In the genomic region with DNA sequence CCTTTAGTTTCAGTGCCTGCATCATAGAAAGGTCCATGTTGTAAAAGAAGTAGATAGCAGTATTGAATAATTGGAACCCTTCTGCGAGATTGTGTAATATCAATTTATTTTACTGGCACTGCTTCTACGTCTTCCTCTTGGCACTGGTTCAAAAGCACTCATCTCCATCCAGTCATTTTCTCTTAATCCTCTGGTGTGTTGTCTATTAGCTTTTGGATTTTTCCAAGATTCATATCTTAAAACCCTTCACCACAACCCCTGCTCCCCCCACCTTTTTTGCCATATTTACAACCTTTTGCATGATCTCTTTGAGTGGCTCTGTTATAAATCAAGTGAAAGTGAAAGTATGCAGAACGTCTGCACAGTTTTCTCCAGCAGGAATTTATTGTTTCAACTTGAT, we compare ENCODE assay signal across 8 cellular contexts.
DNase-seq lines count a peak whose midpoint lies in the region; ATAC-seq, FAIRE-seq and TF ChIP-seq lines count a peak whose summit lies in the region.

No MANE protein-coding gene starts in this region.

- in situ Hi-C loops in K562 (cut with MboI) = no loop called here

- H3K27me3 ChIP-seq in K562 (ENCODE audit: control insufficient read depth in 2 of 2, insufficient read depth in 2 of 2, low read length in 2 of 2) (no peaks in the 10 kb centered on the region), muscle layer of duodenum (ENCODE audit: low read depth, low read length) (no peaks in the 10 kb centered on the region)

- H3K9me1 ChIP-seq in K562 (ENCODE audit: control insufficient read depth, insufficient read depth, low read length) = no peaks in the 10 kb centered on the region

- H3K4me1 ChIP-seq in K562 (replicated peaks in 1 of 2; ENCODE audit: control insufficient read depth in 2 of 2, insufficient read depth in 2 of 2, low read length in 2 of 2) (no peaks in the 10 kb centered on the region), muscle layer of duodenum (ENCODE audit: control insufficient read depth in 1 of 2, insufficient read depth in 2 of 2, low read length in 2 of 2) (no peaks in the 10 kb centered on the region)

- POLR2A ChIA-PET in K562 (lab: Yijun Ruan, JAX) = no interaction called here

- CTCF ChIA-PET in K562 (lab: Yijun Ruan, JAX; ENCODE audit: low intra/inter-chr PET ratio) = no interaction called here

- WGBS in K562 (ENCODE audit: insufficient coverage, low coverage, missing lambda C conversion rate) = 2% methylated on average over 3 of the region's 3 CpGs

- ATAC-seq in GM18868 (IDR thresholded peaks at IDR 0.05; ENCODE audit: unreplicated experiment) (peak; percentile 59), K562 (no peak)

- no TSS peak for BruUV-seq in K562 (replicated peaks; lab: Mats Ljungman, UMichigan)

- TF ChIP-seq POLR2A in NB4 (IDR thresholded peaks at IDR 0.05; ENCODE audit: extremely low read depth, insufficient read length) (no peak), K562 (conservative IDR thresholded peaks at IDR 0.05) (no peak), GM12892 (IDR thresholded peaks at IDR 0.05; ENCODE audit: low read depth, low read length) (no peak)

- H3K36me3 ChIP-seq in K562 (ENCODE audit: control insufficient read depth, insufficient read depth, low read length) = no peaks in the 10 kb centered on the region
- no peaks in the 10 kb centered on the region for H3K36me3 ChIP-seq in muscle layer of duodenum (ENCODE audit: control insufficient read depth in 1 of 2, insufficient read depth in 2 of 2, low read length in 2 of 2)

- H3K27ac ChIP-seq in K562 (ENCODE audit: extremely low read depth, low read depth, low read length) (no peak overlapping the region), muscle layer of duodenum (ENCODE audit: low read length) (no peak overlapping the region)

- no peak for FAIRE-seq in K562 (lab: Jason Lieb, UNC)
- no peak for FAIRE-seq in GM12892 (lab: Jason Lieb, UNC)

- no peak overlapping the region for H3K9ac ChIP-seq in K562 (ENCODE audit: insufficient read depth in 1 of 2, low read depth in 2 of 2, low read length in 2 of 2)

- peak overlapping the region; percentile 45 for H3K4me3 ChIP-seq in NB4 (ENCODE audit: low read depth, low read length)
- no peak overlapping the region for H3K4me3 ChIP-seq in K562
- peak overlapping the region; percentile 55 to 68 for H3K4me3 ChIP-seq in muscle layer of duodenum (ENCODE audit: low read depth in 1 of 2, low read length in 2 of 2)

- no peak overlapping the region for H3K4me2 ChIP-seq in K562 (ENCODE audit: insufficient read depth, low read length)

- no peak for TF ChIP-seq RAD21 in K562 (CRISPR knock-in tag; conservative IDR thresholded peaks at IDR 0.05 in 1 of 2, IDR thresholded peaks at IDR 0.05 in 1 of 2)

- intact Hi-C loops in K562 (cut with micrococcal nuclease) = no loop called here

- H3K9me3 ChIP-seq in K562 (replicated peaks; ENCODE audit: control insufficient read depth, insufficient read depth, low read depth, low read length) (no peaks in the 10 kb centered on the region), muscle layer of duodenum (ENCODE audit: control insufficient read depth in 1 of 2, low read length in 2 of 2) (no peaks in the 10 kb centered on the region)

- DNase-seq in NB4 (ENCODE audit: low read depth) (peak; percentile 27), K562 (ENCODE audit: extremely low read depth in 1 of 4, low spot score in 3 of 4) (no peak), GM12892 (ENCODE audit: insufficient read length) (no peak), ureter (ENCODE audit: low spot score) (no peak), NCI-H526 (lab: John Stamatoyannopoulos, UW) (no peak), inferior parietal cortex (ENCODE audit: extremely low spot score) (no peak)

- TF ChIP-seq EP300 in K562 (IDR thresholded peaks at IDR 0.05; ENCODE audit: low read length) = no peak

- no peaks in the 10 kb centered on the region for H3K79me2 ChIP-seq in K562 (ENCODE audit: control insufficient read depth, insufficient read depth, low read length)

- H2AFZ ChIP-seq in K562 (ENCODE audit: low read depth, low read length) = no peak overlapping the region

- H4K20me1 ChIP-seq in K562 (replicated peaks; ENCODE audit: control insufficient read depth, insufficient read depth, low read length) = no peaks in the 10 kb centered on the region

- no peak for TF ChIP-seq CTCF in NB4 (IDR thresholded peaks at IDR 0.05; ENCODE audit: low read depth, low read length)
- TF ChIP-seq CTCF in K562 (IDR thresholded peaks at IDR 0.05 in 2 of 3, conservative IDR thresholded peaks at IDR 0.05 in 1 of 3; ENCODE audit: insufficient read depth in 2 of 3, low read depth in 1 of 3, low read length in 3 of 3) = no peak

TF ChIP-seq in K562, 482 proteins besides CTCF, POLR2A, EP300 and RAD21:
- TF ChIP-seq ZNF445 (CRISPR knock-in tag; IDR thresholded peaks at IDR 0.05; ENCODE audit: low read depth) (no peak), CEBPB (tag; IDR thresholded peaks at IDR 0.05) (0 out of 2 replicates have a peak, but pooled peaks have one; percentile 35)
